In genomic region chr1:164382384-164382783, GRCh38 we compare ENCODE assay signal across 20 cellular contexts.
"Had no signal": no experiment of that assay in that cellular context is flagged by ENCODE, and none has a peak within 500 bp of the region (broad histone marks: within the 10 kb centered on the region; RNA-seq: fewer than 3 reads in every experiment).

No MANE protein-coding gene starts in this region.

- H3K4me3 ChIP-seq: breast epithelium, hepatocyte, left lung, upper lobe of left lung had no signal

- H3K27ac ChIP-seq: breast epithelium, hepatocyte, left lung, upper lobe of left lung had no signal

- FAIRE-seq: endometrium had no signal

- H3K27me3 ChIP-seq: breast epithelium, hepatocyte, left lung, upper lobe of left lung had no signal

- DNase-seq: activated B cell treated with CpG ODN at 0.5 μM for 24 hours; activated CD4-positive, alpha-beta T cell treated with anti-CD3 and anti-CD28 coated beads for 36 hours; activated CD4-positive, alpha-beta T cell treated with anti-CD3 and anti-CD28 coated beads, Interleukin-2, amount 50 U/mL, for 4 hours; activated CD8-positive, alpha-beta memory T cell treated with anti-CD3 and anti-CD28 coated beads, Interleukin-2, amount 50 U/mL, for 48 hours; activated naive CD4-positive, alpha-beta T cell treated with Interleukin-2 at 50 U/mL for 16 hours; activated naive CD8-positive, alpha-beta T cell treated with anti-CD3 and anti-CD28 coated beads for 36 hours; activated T-cell treated with anti-CD3 and anti-CD28 coated beads, Interleukin-2, amount 50 U/mL, for 4 hours; immature natural killer cell; left lung; mammary epithelial cell; midbrain; natural killer cell; stimulated activated CD4-positive, alpha-beta T cell treated with anti-CD3 and anti-CD28 coated beads, Interleukin-12 subunit alpha, Interleukin-12 subunit beta, amount 100 ng/mL, for 4 hours; stimulated activated CD4-positive, alpha-beta T cell treated with anti-CD3 and anti-CD28 coated beads, Interleukin-4, amount 100 ng/mL, for 4 hours; stimulated activated naive CD8-positive, alpha-beta T cell treated with anti-CD3 and anti-CD28 coated beads, Interleukin-15, Interleukin-2, amounts not matched to agents 100 U/mL and 50 U/mL, for 24 hours; T1000; upper lobe of left lung had no signal

- ATAC-seq: activated CD4-positive, alpha-beta T cell treated with anti-CD3 and anti-CD28 coated beads for 36 hours; activated T-cell treated with anti-CD3 and anti-CD28 coated beads, Interleukin-2, amount 50 U/mL, for 4 hours; left lung; natural killer cell; stimulated activated naive CD8-positive, alpha-beta T cell treated with anti-CD3 and anti-CD28 coated beads, Interleukin-15, Interleukin-2, amounts not matched to agents 100 U/mL and 50 U/mL, for 24 hours had no signal

- H3K9me3 ChIP-seq: breast epithelium, upper lobe of left lung had no signal

- H3K4me1 ChIP-seq: breast epithelium, left lung, upper lobe of left lung had no signal

- H3K36me3 ChIP-seq: breast epithelium, left lung, upper lobe of left lung had no signal
